Comparison of ENCODE assay signal across 10 cellular contexts in genomic region chr1:6491966-6492365, GRCh38. TPM values are rescaled to one million over a fixed set of nuclear protein-coding genes. Genes with fewer than 3 reads are reported as not detected.
DNase-seq lines count a peak whose midpoint lies in the region; ATAC-seq, FAIRE-seq and TF ChIP-seq lines count a peak whose summit lies in the region.
"Had no signal": no experiment of that assay in that cellular context is flagged by ENCODE, and none has a peak within 500 bp of the region (broad histone marks: within the 10 kb centered on the region; RNA-seq: fewer than 3 reads in every experiment).

No MANE protein-coding gene starts in this region.

- H3K79me2 ChIP-seq in OCI-LY3 (ENCODE audit: low read length) (no peaks in the 10 kb centered on the region), trophoblast cell (ENCODE audit: control insufficient read depth, insufficient read depth, low read length, poor library complexity) (peaks cover 15% of the 10 kb centered on the region)

- H4K91ac ChIP-seq in trophoblast cell (ENCODE audit: low read depth, low read length), result peak overlapping the region; percentile 97

- no peaks in the 10 kb centered on the region for H3K36me3 Mint-ChIP-seq in activated CD4-positive, alpha-beta T cell treated with anti-CD3 and anti-CD28 coated beads, Interleukin-2, amount 10 ng/mL, durations not matched to agents 24 days and 14 days (ENCODE audit: low read depth)
- no peaks in the 10 kb centered on the region for H3K36me3 Mint-ChIP-seq in dendritic cell treated with granulocyte-macrophage colony-stimulating factor and Interleukin-4, amounts not matched to agents 40 ng/mL and 50 ng/mL, for 4 days (ENCODE audit: low read depth)

- H3K27me3 Mint-ChIP-seq in activated CD4-positive, alpha-beta T cell treated with anti-CD3 and anti-CD28 coated beads, Interleukin-2, amount 10 ng/mL, durations not matched to agents 24 days and 14 days, result peaks cover 12% of the 10 kb centered on the region
- H3K27me3 Mint-ChIP-seq in dendritic cell treated with granulocyte-macrophage colony-stimulating factor and Interleukin-4, amounts not matched to agents 40 ng/mL and 50 ng/mL, for 4 days, result peaks cover 86% of the 10 kb centered on the region

- H3K79me1 ChIP-seq in trophoblast cell (ENCODE audit: low read length), result peaks cover 29% of the 10 kb centered on the region

- TF ChIP-seq POLR2A in GM12892 (IDR thresholded peaks at IDR 0.05; ENCODE audit: low read depth, low read length), result no peak

- H4K20me1 ChIP-seq in OCI-LY3 (ENCODE audit: insufficient read depth, low read length), result no peaks in the 10 kb centered on the region

- H3K4me1 ChIP-seq in OCI-LY3 (ENCODE audit: low read length) (peaks cover 12% of the 10 kb centered on the region), trophoblast cell (ENCODE audit: control insufficient read depth in 1 of 2, insufficient read depth in 2 of 2, low read length in 2 of 2) (peaks cover 27 to 29% of the 10 kb centered on the region in 2 experiments)

- peak overlapping the region; percentile 30 for H3K4ac ChIP-seq in trophoblast cell (ENCODE audit: low read depth, low read length)

- peaks cover 10% of the 10 kb centered on the region for H3K27me3 ChIP-seq in OCI-LY3 (ENCODE audit: low read depth, low read length)
- no peaks in the 10 kb centered on the region for H3K27me3 ChIP-seq in trophoblast cell (ENCODE audit: insufficient read depth, low read length)

- H3K14ac ChIP-seq in trophoblast cell (ENCODE audit: low read length), result peak overlapping the region; percentile 22

- DNase-seq in activated CD4-positive, alpha-beta T cell treated with anti-CD3 and anti-CD28 coated beads, Interleukin-2, amount 10 ng/mL, durations not matched to agents 24 days and 14 days, result no peak
- no peak for DNase-seq in activated CD4-positive, alpha-beta T cell treated with anti-CD3 and anti-CD28 coated beads, Interleukin-2, amount 50 U/mL, for 48 hours
- DNase-seq in trophoblast cell (no peak), SHP77 (lab: John Stamatoyannopoulos, UW) (no peak), GM12892 (ENCODE audit: insufficient read length) (no peak)
- DNase-seq: caudate nucleus, Karpas-422 had no signal

- peaks cover 14% of the 10 kb centered on the region for H3K4me1 Mint-ChIP-seq in activated CD4-positive, alpha-beta T cell treated with anti-CD3 and anti-CD28 coated beads, Interleukin-2, amount 10 ng/mL, durations not matched to agents 24 days and 14 days
- H3K4me1 Mint-ChIP-seq in dendritic cell treated with granulocyte-macrophage colony-stimulating factor and Interleukin-4, amounts not matched to agents 40 ng/mL and 50 ng/mL, for 4 days (ENCODE audit: low read depth), result peaks cover 37% of the 10 kb centered on the region

- peak overlapping the region; percentile 63 for H3K18ac ChIP-seq in trophoblast cell (ENCODE audit: low read length)

- H2BK120ac ChIP-seq in trophoblast cell (ENCODE audit: insufficient read depth, low read length, poor library complexity), result peak overlapping the region; percentile 16

- no peak overlapping the region for H2AFZ ChIP-seq in OCI-LY3 (ENCODE audit: low read depth, low read length)
- no peak overlapping the region for H2AFZ ChIP-seq in trophoblast cell (ENCODE audit: insufficient read depth, low read length, poor library complexity)

- no CpG with 5 or more reads among the region's 10 CpGs for WGBS in trophoblast cell (ENCODE audit: extremely low coverage, insufficient coverage, insufficient read length)

- intact Hi-C loops in activated CD4-positive, alpha-beta T cell treated with anti-CD3 and anti-CD28 coated beads, Interleukin-2, amount 10 ng/mL, durations not matched to agents 24 days and 14 days (cut with micrococcal nuclease), result loop anchor here (5.0 kb wide), 1 partner anchor 60 kb away; the partner anchor contains the start of gene NOL9
- intact Hi-C loops in dendritic cell treated with granulocyte-macrophage colony-stimulating factor and Interleukin-4, amounts not matched to agents 40 ng/mL and 50 ng/mL, for 4 days (cut with micrococcal nuclease), result no loop called here

- H3K27ac Mint-ChIP-seq in activated CD4-positive, alpha-beta T cell treated with anti-CD3 and anti-CD28 coated beads, Interleukin-2, amount 10 ng/mL, durations not matched to agents 24 days and 14 days, result peak overlapping the region; percentile 84
- peak overlapping the region; percentile 8 for H3K27ac Mint-ChIP-seq in dendritic cell treated with granulocyte-macrophage colony-stimulating factor and Interleukin-4, amounts not matched to agents 40 ng/mL and 50 ng/mL, for 4 days

- H3K23ac ChIP-seq in trophoblast cell (ENCODE audit: low read length), result no peak overlapping the region

- peak overlapping the region; percentile 72 for H2AK5ac ChIP-seq in trophoblast cell (ENCODE audit: low read length)

- H2BK12ac ChIP-seq in trophoblast cell (ENCODE audit: low read length), result peak overlapping the region; percentile 28

- H3K4me2 ChIP-seq in OCI-LY3 (ENCODE audit: low read length), result peak overlapping the region; percentile 88
- peak overlapping the region; percentile 91 for H3K4me2 ChIP-seq in trophoblast cell (ENCODE audit: low read length)

- peak overlapping the region; percentile 81 for H3K4me3 Mint-ChIP-seq in activated CD4-positive, alpha-beta T cell treated with anti-CD3 and anti-CD28 coated beads, Interleukin-2, amount 10 ng/mL, durations not matched to agents 24 days and 14 days
- no peak overlapping the region for H3K4me3 Mint-ChIP-seq in dendritic cell treated with granulocyte-macrophage colony-stimulating factor and Interleukin-4, amounts not matched to agents 40 ng/mL and 50 ng/mL, for 4 days

- TF ChIP-seq CTCF in OCI-LY3 (IDR thresholded peaks at IDR 0.05; ENCODE audit: low read depth, low read length), result no peak

- H4K8ac ChIP-seq in trophoblast cell (ENCODE audit: low read depth, low read length), result peak overlapping the region; percentile 31

- H4K12ac ChIP-seq in trophoblast cell (ENCODE audit: low read depth, low read length), result no peak overlapping the region

- H3K4me3 ChIP-seq in OCI-LY3 (ENCODE audit: low read length) (peak overlapping the region; percentile 98; the same call in 1 of the 2 replicates), trophoblast cell (ENCODE audit: low read depth, low read length) (no peak overlapping the region)

- H3K9me3 ChIP-seq in OCI-LY3 (ENCODE audit: insufficient read depth, low read length) (no peaks in the 10 kb centered on the region), trophoblast cell (ENCODE audit: insufficient read depth, low read depth, low read length) (peaks cover 2% of the 10 kb centered on the region)

- peak overlapping the region; percentile 3 for H2BK5ac ChIP-seq in trophoblast cell (ENCODE audit: low read depth, low read length, poor library complexity)

- no peaks in the 10 kb centered on the region for H3K36me3 ChIP-seq in OCI-LY3 (replicated peaks; ENCODE audit: low read depth, low read length)
- H3K36me3 ChIP-seq in trophoblast cell (ENCODE audit: control insufficient read depth in 1 of 2, insufficient read depth in 2 of 2, low read length in 2 of 2), result peaks cover 14 to 16% of the 10 kb centered on the region in 2 experiments

- no peaks in the 10 kb centered on the region for H3K9me3 Mint-ChIP-seq in activated CD4-positive, alpha-beta T cell treated with anti-CD3 and anti-CD28 coated beads, Interleukin-2, amount 10 ng/mL, durations not matched to agents 24 days and 14 days
- H3K9me3 Mint-ChIP-seq in dendritic cell treated with granulocyte-macrophage colony-stimulating factor and Interleukin-4, amounts not matched to agents 40 ng/mL and 50 ng/mL, for 4 days, result no peaks in the 10 kb centered on the region

- H3K27ac ChIP-seq in OCI-LY3 (ENCODE audit: low read length), result no peak overlapping the region
- peak overlapping the region; percentile 94 for H3K27ac ChIP-seq in trophoblast cell (ENCODE audit: low read depth, low read length)

- no peak for ATAC-seq in HG02884 (IDR thresholded peaks at IDR 0.05; ENCODE audit: unreplicated experiment)

- H3K9ac ChIP-seq in OCI-LY3 (ENCODE audit: low read length) (no peak overlapping the region), trophoblast cell (ENCODE audit: low read length) (no peak overlapping the region)

- FAIRE-seq in GM12892 (lab: Jason Lieb, UNC), result no peak

RNA-seq across cellular contexts. Expression of gene PLEKHG5, which starts 0.5 kb away (rescaled TPM):
- total RNA-seq in activated CD4-positive, alpha-beta T cell treated with anti-CD3 and anti-CD28 coated beads, Interleukin-2, amount 10 ng/mL, durations not matched to agents 24 days and 14 days, result 1.3 and 1.9 TPM in 2 replicates
- polyA plus RNA-seq in trophoblast cell (2013), result 31.1 and 31.3 TPM in 2 replicates
- 0.11 TPM for polyA plus RNA-seq in GM12892 (2012; ENCODE audit: missing spikeins)

RNA-seq across cellular contexts. Expression of gene TNFRSF25, which starts 26.0 kb away (rescaled TPM):
- total RNA-seq in activated CD4-positive, alpha-beta T cell treated with anti-CD3 and anti-CD28 coated beads, Interleukin-2, amount 10 ng/mL, durations not matched to agents 24 days and 14 days, result 139 and 146 TPM in 2 replicates
- polyA plus RNA-seq in trophoblast cell (2013), result 22.6 and 23.0 TPM in 2 replicates
- not detected for polyA plus RNA-seq in GM12892 (2012; ENCODE audit: missing spikeins)
